13 cellular contexts compared by ENCODE assay signal in the genomic region with DNA sequence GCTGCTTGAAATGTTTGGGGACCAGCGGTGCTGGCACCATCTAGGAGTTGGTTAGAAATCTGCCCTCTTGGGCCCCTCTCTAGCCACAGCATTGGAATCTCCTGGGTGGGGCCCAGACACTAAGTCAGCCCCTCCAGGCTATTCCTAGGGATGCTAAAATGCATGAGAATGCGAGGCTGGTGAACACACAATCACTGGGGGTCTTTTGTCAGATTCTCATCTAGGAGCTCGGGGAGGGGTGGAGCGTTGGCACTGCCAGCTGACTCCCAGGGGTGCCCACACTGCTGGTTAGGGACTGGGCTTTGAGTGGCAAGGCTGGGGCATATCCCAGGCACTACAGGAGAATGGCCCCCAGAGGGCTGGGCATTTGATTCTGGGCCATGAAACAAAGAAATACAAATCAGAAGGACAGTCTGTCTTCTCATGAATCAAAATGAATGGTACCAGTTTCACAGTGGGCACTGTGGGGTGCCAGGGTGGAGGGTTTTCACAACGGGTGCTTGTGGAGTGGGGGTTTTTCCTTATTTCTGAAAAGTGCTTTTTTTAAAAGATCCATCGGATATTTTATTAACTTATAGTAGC.
A peak's percentile ranks its signal among the peaks of the same experiment; 100 is the strongest.
DNase-seq lines count a peak whose midpoint lies in the region; TF ChIP-seq lines count a peak whose summit lies in the region.
"Had no signal": no experiment of that assay in that cellular context is flagged by ENCODE, and none has a peak within 500 bp of the region (broad histone marks: within the 10 kb centered on the region; RNA-seq: fewer than 3 reads in every experiment).

No MANE protein-coding gene starts in this region.

- H3K27ac ChIP-seq in osteoblast (ENCODE audit: low read depth, low read length) (no peak overlapping the region), substantia nigra (ENCODE audit: low read depth, low read length, poor library complexity, severe bottlenecking) (peak overlapping the region; percentile 53), ovary (no peak overlapping the region)
- H3K27ac ChIP-seq: HL-60 had no signal

- H3K4me3 ChIP-seq in osteoblast (ENCODE audit: insufficient read depth, low read length) = no peak overlapping the region
- no peak overlapping the region for H3K4me3 ChIP-seq in ovary
- H3K4me3 ChIP-seq: GM23338 had no signal

- H3K36me3 ChIP-seq in osteoblast (ENCODE audit: insufficient read depth, low read length) = no peaks in the 10 kb centered on the region
- no peaks in the 10 kb centered on the region for H3K36me3 ChIP-seq in ovary
- H3K36me3 ChIP-seq: BE2C had no signal

- 94 to 98% (median 97%) methylated on average over 6 of the region's 6 CpGs for WGBS in ovary, 3 donors

- peaks cover 23% of the 10 kb centered on the region for H4K20me1 ChIP-seq in osteoblast (ENCODE audit: insufficient read depth, low read length)

- intact Hi-C loops in ovary (cut with DNase I) = no loop called here

- no peaks in the 10 kb centered on the region for H3K79me2 ChIP-seq in osteoblast (ENCODE audit: insufficient read depth, low read length)

- DNase-seq in globus pallidus (ENCODE audit: low spot score) (peak; percentile 45), osteoblast (ENCODE audit: insufficient read length, low spot score, missing footprints) (peak; percentile 57), substantia nigra (lab: John Stamatoyannopoulos, UW) (peak in 8 of 49 donors; percentile 16 to 44 (median 23)), ovary (no peak), foreskin melanocyte (no peak)
- DNase-seq in activated CD4-positive, alpha-beta T cell treated with anti-CD3 and anti-CD28 coated beads for 1 hour = no peak
- DNase-seq: ACHN; BE2C; Caco-2; CD4-positive, CD25-positive, alpha-beta regulatory T cell; HCEC 1CT had no signal

- TF ChIP-seq POLR2A in ovary (IDR thresholded peaks at IDR 0.05) = no peak

- no peaks in the 10 kb centered on the region for H3K4me1 ChIP-seq in osteoblast (ENCODE audit: insufficient read depth, low read length)
- H3K4me1 ChIP-seq in ovary (ENCODE audit: insufficient read depth) = no peaks in the 10 kb centered on the region
- H3K4me1 ChIP-seq: Caco-2 had no signal

- H3K27me3 ChIP-seq in osteoblast (ENCODE audit: insufficient read depth, low read length) (no peaks in the 10 kb centered on the region), ovary (no peaks in the 10 kb centered on the region)
- H3K27me3 ChIP-seq: BE2C had no signal

- no peak overlapping the region for H2AFZ ChIP-seq in osteoblast (ENCODE audit: low read length)
- H2AFZ ChIP-seq: GM23338 had no signal

- TF ChIP-seq EP300 in ovary (IDR thresholded peaks at IDR 0.05) = no peak

- H3K9me3 ChIP-seq in osteoblast (ENCODE audit: low read depth, low read length) (no peaks in the 10 kb centered on the region), ovary (no peaks in the 10 kb centered on the region)
- H3K9me3 ChIP-seq: BE2C, Caco-2 had no signal

- no peak overlapping the region for H3K4me2 ChIP-seq in osteoblast (ENCODE audit: insufficient read depth, low read length)
- H3K4me2 ChIP-seq: GM23338 had no signal

- TF ChIP-seq CTCF in osteoblast (IDR thresholded peaks at IDR 0.05; ENCODE audit: extremely low read depth, low read depth, low read length) = no peak
- TF ChIP-seq CTCF in ovary (IDR thresholded peaks at IDR 0.05) = no peak

Comparison
In these comparisons a context has a peak if more than half of its experiments do, and no peak if none do; other contexts are left out.
1. DNase-seq: peak in globus pallidus (single experiment) and osteoblast (single experiment); none in activated CD4-positive, alpha-beta T cell treated with anti-CD3 and anti-CD28 coated beads for 1 hour (single experiment), ovary (0 of 5) and foreskin melanocyte (single experiment).